1 cellular context compared by ENCODE assay signal in the genomic region with DNA sequence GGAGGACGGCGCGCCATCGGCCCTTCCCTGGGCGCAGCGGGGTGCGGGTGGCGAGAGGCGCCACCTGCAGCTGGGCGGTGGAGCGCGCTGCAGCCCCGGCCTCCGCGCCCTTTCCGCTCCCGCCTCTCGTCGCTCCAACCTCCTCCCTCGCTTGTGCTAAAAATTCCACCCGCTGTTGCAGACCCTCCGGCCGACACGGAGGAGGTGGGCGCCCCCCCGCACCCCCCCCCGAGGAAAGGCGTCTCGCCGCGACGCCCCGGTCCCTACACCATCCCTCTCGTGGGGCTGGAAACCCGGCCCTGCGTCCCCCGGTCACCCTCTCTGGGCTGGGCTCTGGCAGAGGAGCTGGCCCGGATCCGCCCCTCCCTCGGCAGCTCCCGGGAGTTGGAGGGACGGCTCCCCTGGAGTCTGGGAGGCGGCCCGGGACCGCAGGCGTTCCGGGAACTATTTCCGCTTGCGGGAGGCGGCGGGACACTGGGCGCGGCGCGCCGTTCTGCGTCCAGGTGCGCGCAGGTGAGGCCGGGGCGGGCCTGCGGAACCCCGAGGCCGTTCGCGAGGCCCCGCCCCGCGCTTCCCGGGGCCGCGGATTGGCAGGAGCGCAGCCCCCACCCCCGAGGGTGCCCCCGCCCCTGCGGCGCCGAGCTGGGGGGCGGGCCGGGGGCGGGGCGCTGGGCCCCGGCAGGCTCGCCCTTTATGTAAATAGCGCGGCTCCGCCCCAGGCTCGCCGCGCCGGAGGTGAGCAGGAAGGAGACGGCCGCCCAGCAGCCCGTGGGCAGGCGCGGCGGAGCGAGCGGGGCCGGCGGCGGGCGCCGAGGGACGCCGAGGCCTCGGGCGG.
TF ChIP-seq lines count a peak whose summit lies in the region.

A gene with protein sequence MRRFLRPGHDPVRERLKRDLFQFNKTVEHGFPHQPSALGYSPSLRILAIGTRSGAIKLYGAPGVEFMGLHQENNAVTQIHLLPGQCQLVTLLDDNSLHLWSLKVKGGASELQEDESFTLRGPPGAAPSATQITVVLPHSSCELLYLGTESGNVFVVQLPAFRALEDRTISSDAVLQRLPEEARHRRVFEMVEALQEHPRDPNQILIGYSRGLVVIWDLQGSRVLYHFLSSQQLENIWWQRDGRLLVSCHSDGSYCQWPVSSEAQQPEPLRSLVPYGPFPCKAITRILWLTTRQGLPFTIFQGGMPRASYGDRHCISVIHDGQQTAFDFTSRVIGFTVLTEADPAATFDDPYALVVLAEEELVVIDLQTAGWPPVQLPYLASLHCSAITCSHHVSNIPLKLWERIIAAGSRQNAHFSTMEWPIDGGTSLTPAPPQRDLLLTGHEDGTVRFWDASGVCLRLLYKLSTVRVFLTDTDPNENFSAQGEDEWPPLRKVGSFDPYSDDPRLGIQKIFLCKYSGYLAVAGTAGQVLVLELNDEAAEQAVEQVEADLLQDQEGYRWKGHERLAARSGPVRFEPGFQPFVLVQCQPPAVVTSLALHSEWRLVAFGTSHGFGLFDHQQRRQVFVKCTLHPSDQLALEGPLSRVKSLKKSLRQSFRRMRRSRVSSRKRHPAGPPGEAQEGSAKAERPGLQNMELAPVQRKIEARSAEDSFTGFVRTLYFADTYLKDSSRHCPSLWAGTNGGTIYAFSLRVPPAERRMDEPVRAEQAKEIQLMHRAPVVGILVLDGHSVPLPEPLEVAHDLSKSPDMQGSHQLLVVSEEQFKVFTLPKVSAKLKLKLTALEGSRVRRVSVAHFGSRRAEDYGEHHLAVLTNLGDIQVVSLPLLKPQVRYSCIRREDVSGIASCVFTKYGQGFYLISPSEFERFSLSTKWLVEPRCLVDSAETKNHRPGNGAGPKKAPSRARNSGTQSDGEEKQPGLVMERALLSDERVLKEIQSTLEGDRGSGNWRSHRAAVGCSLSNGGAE (plus strand): TSS at position 727 of the 835 bp plus-strand sequence. CDS start 17,730 bp downstream, outside the sequence.

TF ChIP-seq in WTC11, 78 proteins besides CTCF, POLR2A, EP300 and RAD21 (continued from another document and continues in another):
- TF ChIP-seq, protein P1, sequence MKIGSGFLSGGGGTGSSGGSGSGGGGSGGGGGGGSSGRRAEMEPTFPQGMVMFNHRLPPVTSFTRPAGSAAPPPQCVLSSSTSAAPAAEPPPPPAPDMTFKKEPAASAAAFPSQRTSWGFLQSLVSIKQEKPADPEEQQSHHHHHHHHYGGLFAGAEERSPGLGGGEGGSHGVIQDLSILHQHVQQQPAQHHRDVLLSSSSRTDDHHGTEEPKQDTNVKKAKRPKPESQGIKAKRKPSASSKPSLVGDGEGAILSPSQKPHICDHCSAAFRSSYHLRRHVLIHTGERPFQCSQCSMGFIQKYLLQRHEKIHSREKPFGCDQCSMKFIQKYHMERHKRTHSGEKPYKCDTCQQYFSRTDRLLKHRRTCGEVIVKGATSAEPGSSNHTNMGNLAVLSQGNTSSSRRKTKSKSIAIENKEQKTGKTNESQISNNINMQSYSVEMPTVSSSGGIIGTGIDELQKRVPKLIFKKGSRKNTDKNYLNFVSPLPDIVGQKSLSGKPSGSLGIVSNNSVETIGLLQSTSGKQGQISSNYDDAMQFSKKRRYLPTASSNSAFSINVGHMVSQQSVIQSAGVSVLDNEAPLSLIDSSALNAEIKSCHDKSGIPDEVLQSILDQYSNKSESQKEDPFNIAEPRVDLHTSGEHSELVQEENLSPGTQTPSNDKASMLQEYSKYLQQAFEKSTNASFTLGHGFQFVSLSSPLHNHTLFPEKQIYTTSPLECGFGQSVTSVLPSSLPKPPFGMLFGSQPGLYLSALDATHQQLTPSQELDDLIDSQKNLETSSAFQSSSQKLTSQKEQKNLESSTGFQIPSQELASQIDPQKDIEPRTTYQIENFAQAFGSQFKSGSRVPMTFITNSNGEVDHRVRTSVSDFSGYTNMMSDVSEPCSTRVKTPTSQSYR (CRISPR knock-in tag; IDR thresholded peaks at IDR 0.05), result no peak
- TF ChIP-seq SOX15 (CRISPR knock-in tag; IDR thresholded peaks at IDR 0.05) (no peak), NFATC4 (CRISPR knock-in tag; IDR thresholded peaks at IDR 0.05) (no peak), GTF2I (CRISPR knock-in tag; conservative IDR thresholded peaks at IDR 0.05) (no peak), MLX (CRISPR knock-in tag; IDR thresholded peaks at IDR 0.05) (no peak), NFYB (CRISPR knock-in tag; conservative IDR thresholded peaks at IDR 0.05; ENCODE audit: low read depth) (peak; percentile 41), SMAD3 (CRISPR knock-in tag; IDR thresholded peaks at IDR 0.05; ENCODE audit: borderline replicate concordance) (no peak), JAZF1 (CRISPR knock-in tag; IDR thresholded peaks at IDR 0.05) (no peak), IRF2 (CRISPR knock-in tag; IDR thresholded peaks at IDR 0.05; ENCODE audit: borderline replicate concordance, low read depth) (no peak), ZBTB21 (CRISPR knock-in tag; IDR thresholded peaks at IDR 0.05; ENCODE audit: borderline replicate concordance) (0 out of 2 replicates have a peak, but pooled peaks have one; percentile 42), MXD4 (CRISPR knock-in tag; IDR thresholded peaks at IDR 0.05; ENCODE audit: borderline replicate concordance) (no peak), PRRX2 (CRISPR knock-in tag; IDR thresholded peaks at IDR 0.05) (no peak), KAT7 (CRISPR knock-in tag; IDR thresholded peaks at IDR 0.05; ENCODE audit: borderline replicate concordance) (0 out of 2 replicates have a peak, but pooled peaks have one; percentile 81), ZNF512 (CRISPR knock-in tag; IDR thresholded peaks at IDR 0.05; ENCODE audit: borderline replicate concordance) (no peak), ZNF423 (CRISPR knock-in tag; IDR thresholded peaks at IDR 0.05) (no peak), ETV6 (CRISPR knock-in tag; IDR thresholded peaks at IDR 0.05) (peak; percentile 79), NFE2L1 (CRISPR knock-in tag; IDR thresholded peaks at IDR 0.05) (no peak), ZNF396 (CRISPR knock-in tag; IDR thresholded peaks at IDR 0.05; ENCODE audit: borderline replicate concordance) (no peak), EMX1 (CRISPR knock-in tag; IDR thresholded peaks at IDR 0.05) (no peak), ELF4 (CRISPR knock-in tag; IDR thresholded peaks at IDR 0.05; ENCODE audit: low read depth) (no peak; the same call in 1 of the 2 replicates), ZSCAN18 (CRISPR knock-in tag; IDR thresholded peaks at IDR 0.05) (no peak), NR3C1 (CRISPR knock-in tag; conservative IDR thresholded peaks at IDR 0.05; ENCODE audit: low read depth) (no peak), TEAD4 (CRISPR knock-in tag; IDR thresholded peaks at IDR 0.05) (no peak), ZNF317 (CRISPR knock-in tag; IDR thresholded peaks at IDR 0.05; ENCODE audit: borderline replicate concordance, low read depth) (no peak; the same call in 1 of the 2 replicates), ZNF138 (CRISPR knock-in tag; conservative IDR thresholded peaks at IDR 0.05) (no peak), SP1 (CRISPR knock-in tag; conservative IDR thresholded peaks at IDR 0.05) (no peak; the same call in none of the 2 replicates), OVOL2 (CRISPR knock-in tag; IDR thresholded peaks at IDR 0.05; ENCODE audit: borderline replicate concordance) (no peak), E2F5 (CRISPR knock-in tag; IDR thresholded peaks at IDR 0.05) (peak; percentile 62)
- TF ChIP-seq, protein P2, sequence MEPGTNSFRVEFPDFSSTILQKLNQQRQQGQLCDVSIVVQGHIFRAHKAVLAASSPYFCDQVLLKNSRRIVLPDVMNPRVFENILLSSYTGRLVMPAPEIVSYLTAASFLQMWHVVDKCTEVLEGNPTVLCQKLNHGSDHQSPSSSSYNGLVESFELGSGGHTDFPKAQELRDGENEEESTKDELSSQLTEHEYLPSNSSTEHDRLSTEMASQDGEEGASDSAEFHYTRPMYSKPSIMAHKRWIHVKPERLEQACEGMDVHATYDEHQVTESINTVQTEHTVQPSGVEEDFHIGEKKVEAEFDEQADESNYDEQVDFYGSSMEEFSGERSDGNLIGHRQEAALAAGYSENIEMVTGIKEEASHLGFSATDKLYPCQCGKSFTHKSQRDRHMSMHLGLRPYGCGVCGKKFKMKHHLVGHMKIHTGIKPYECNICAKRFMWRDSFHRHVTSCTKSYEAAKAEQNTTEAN (CRISPR knock-in tag; IDR thresholded peaks at IDR 0.05), result no peak
- TF ChIP-seq, protein P3, sequence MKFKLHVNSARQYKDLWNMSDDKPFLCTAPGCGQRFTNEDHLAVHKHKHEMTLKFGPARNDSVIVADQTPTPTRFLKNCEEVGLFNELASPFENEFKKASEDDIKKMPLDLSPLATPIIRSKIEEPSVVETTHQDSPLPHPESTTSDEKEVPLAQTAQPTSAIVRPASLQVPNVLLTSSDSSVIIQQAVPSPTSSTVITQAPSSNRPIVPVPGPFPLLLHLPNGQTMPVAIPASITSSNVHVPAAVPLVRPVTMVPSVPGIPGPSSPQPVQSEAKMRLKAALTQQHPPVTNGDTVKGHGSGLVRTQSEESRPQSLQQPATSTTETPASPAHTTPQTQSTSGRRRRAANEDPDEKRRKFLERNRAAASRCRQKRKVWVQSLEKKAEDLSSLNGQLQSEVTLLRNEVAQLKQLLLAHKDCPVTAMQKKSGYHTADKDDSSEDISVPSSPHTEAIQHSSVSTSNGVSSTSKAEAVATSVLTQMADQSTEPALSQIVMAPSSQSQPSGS (CRISPR knock-in tag; IDR thresholded peaks at IDR 0.05; ENCODE audit: borderline replicate concordance, low read depth), result no peak
- TF ChIP-seq, protein P4, sequence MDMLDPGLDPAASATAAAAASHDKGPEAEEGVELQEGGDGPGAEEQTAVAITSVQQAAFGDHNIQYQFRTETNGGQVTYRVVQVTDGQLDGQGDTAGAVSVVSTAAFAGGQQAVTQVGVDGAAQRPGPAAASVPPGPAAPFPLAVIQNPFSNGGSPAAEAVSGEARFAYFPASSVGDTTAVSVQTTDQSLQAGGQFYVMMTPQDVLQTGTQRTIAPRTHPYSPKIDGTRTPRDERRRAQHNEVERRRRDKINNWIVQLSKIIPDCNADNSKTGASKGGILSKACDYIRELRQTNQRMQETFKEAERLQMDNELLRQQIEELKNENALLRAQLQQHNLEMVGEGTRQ (CRISPR knock-in tag; IDR thresholded peaks at IDR 0.05), result 0 out of 2 replicates have a peak, but pooled peaks have one; percentile 6
- TF ChIP-seq, protein P5, sequence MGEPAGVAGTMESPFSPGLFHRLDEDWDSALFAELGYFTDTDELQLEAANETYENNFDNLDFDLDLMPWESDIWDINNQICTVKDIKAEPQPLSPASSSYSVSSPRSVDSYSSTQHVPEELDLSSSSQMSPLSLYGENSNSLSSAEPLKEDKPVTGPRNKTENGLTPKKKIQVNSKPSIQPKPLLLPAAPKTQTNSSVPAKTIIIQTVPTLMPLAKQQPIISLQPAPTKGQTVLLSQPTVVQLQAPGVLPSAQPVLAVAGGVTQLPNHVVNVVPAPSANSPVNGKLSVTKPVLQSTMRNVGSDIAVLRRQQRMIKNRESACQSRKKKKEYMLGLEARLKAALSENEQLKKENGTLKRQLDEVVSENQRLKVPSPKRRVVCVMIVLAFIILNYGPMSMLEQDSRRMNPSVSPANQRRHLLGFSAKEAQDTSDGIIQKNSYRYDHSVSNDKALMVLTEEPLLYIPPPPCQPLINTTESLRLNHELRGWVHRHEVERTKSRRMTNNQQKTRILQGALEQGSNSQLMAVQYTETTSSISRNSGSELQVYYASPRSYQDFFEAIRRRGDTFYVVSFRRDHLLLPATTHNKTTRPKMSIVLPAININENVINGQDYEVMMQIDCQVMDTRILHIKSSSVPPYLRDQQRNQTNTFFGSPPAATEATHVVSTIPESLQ (CRISPR knock-in tag; IDR thresholded peaks at IDR 0.05), result no peak
- TF ChIP-seq, protein P6, sequence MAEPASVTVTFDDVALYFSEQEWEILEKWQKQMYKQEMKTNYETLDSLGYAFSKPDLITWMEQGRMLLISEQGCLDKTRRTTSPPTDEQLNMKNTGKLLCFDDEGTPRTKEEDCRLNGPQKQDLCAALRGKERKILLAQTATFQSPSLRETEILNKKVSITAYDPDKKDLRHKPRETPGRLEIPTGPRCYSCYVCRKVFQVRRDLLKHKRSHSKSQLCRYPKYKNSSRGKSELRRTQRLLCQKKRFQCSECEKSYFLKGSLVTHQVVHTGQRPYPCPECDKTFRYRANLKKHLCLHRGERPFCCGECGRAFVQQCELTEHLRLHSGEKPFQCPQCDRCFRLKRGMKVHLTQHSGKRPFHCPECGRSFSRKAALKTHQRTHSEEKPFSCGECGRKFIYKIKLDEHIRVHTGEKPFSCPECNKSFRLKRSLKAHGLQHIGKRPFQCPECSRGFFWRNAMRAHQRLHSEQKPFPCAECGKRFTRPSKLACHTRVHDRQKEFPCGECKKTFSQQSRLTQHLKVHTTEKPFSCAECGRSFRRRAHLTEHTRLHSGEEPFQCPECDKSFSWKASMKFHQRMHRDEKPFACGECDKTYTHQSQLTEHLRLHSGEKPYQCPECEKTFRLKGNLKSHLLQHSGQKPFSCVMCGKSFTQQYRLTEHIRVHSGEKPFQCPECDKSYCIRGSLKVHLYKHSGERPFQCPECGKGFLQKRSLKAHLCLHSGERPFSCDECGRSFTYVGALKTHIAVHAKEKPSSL (CRISPR knock-in tag; conservative IDR thresholded peaks at IDR 0.05), result no peak
